In genomic region chr12:96121271-96121711, GRCh38 we compare ENCODE assay signal across 8 cellular contexts.
A peak's percentile ranks its signal among the peaks of the same experiment; 100 is the strongest.
DNase-seq lines count a peak whose midpoint lies in the region; ATAC-seq and TF ChIP-seq lines count a peak whose summit lies in the region.

No MANE protein-coding gene starts in this region.

- DNase-seq in Daoy (ENCODE audit: low read depth) (peak; percentile 20), GM20000 (ENCODE audit: low spot score) (peak; percentile 61), choroid plexus epithelial cell (ENCODE audit: low read depth) (peak; percentile 38), NK-92 (lab: John Stamatoyannopoulos, UW; ENCODE audit: unreplicated experiment) (no peak), dorsolateral prefrontal cortex (no peak)
- DNase-seq in stimulated activated CD4-positive, alpha-beta T cell treated with anti-CD3 and anti-CD28 coated beads, Interleukin-12 subunit alpha, Interleukin-12 subunit beta, amount 100 ng/mL, for 4 hours: no peak

- H3K4me3 ChIP-seq in choroid plexus epithelial cell (ENCODE audit: low read depth, low read length) (no peak overlapping the region), dorsolateral prefrontal cortex (no peak overlapping the region)

- ATAC-seq in HG03457 (IDR thresholded peaks at IDR 0.05; ENCODE audit: unreplicated experiment): peak; percentile 64
- no peak for ATAC-seq in HG03108 (IDR thresholded peaks at IDR 0.05; ENCODE audit: unreplicated experiment)

- no peak overlapping the region for H3K27ac ChIP-seq in dorsolateral prefrontal cortex

- intact Hi-C loops in dorsolateral prefrontal cortex (cut with DNase I): no loop called here

- TF ChIP-seq CTCF in GM20000 (IDR thresholded peaks at IDR 0.05; ENCODE audit: extremely low read depth, missing control alignments): no peak
- no peak for TF ChIP-seq CTCF in choroid plexus epithelial cell (conservative IDR thresholded peaks at IDR 0.05; ENCODE audit: low read depth, low read length)
- TF ChIP-seq CTCF in dorsolateral prefrontal cortex (IDR thresholded peaks at IDR 0.05 in 54 of 56, conservative IDR thresholded peaks at IDR 0.05 in 2 of 56; ENCODE audit: low read depth in 1 of 56, partially characterized antibody in 56 of 56): no peak

- H3K27me3 ChIP-seq in dorsolateral prefrontal cortex: no peaks in the 10 kb centered on the region

Comparison
In these comparisons a context has a peak if more than half of its experiments do, and no peak if none do; other contexts are left out.
1. DNase-seq: peak in Daoy (single experiment), GM20000 (single experiment) and choroid plexus epithelial cell (single experiment); none in stimulated activated CD4-positive, alpha-beta T cell treated with anti-CD3 and anti-CD28 coated beads, Interleukin-12 subunit alpha, Interleukin-12 subunit beta, amount 100 ng/mL, for 4 hours (single experiment), NK-92 (single experiment) and dorsolateral prefrontal cortex (0 of 10).